ENCODE assay signal across 1 cellular context in the genomic region with DNA sequence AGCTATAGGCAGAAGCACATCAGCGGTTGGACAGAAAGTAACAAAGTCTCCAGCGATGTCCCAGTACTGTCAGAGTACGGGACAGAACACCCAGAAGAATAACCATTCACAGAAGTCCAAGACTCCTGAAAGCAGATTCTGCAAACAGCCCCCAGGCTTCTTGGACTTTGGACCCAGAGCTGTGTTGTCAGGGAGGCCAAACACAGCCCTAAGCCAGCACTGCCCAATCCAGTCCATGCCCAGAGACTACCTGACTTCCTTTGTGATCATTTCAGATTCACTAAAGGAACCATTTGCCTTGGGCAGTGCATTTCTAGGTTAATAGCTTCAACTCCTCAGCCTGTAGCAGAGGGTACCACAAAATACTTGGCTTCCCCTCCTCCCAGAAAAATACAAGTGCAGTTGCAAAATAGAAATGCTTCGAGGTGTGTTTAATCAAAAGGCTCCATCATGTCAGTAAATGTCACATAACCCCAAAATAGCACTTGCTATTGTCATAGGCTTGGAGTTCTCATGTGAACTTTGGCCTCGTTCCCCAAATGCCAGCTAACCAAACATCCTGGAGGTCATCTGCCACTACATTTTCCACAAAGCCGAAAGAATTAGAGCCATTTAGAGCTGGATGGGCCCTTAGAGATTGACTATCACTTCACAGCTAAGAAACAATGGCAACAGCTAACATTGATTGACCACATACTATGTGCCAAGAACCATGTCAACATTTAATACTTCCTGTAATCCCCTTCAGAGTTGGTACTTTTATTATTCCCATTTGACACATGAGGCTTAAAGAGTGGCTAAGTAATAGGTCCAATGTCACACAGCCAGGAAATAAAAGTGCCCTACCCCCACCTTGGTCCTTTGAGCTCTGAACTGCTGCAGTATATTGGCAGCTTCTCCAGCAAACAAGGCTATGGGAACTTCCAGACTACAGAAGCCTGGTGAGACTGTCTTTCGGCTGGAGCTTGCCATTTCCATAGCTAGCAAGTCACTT.
TF ChIP-seq lines count a peak whose summit lies in the region.

No MANE protein-coding gene starts in this region.

TF ChIP-seq in HepG2, 621 proteins besides CTCF, POLR2A, EP300 and RAD21 (continued from another document and continues in another):
- TF ChIP-seq ZNF562 (CRISPR knock-in tag; IDR thresholded peaks at IDR 0.05; ENCODE audit: borderline replicate concordance), result no peak
- TF ChIP-seq RFXAP (CRISPR knock-in tag; IDR thresholded peaks at IDR 0.05; ENCODE audit: borderline replicate concordance), result no peak
- no peak for TF ChIP-seq RFX1 (IDR thresholded peaks at IDR 0.05)
- no peak for TF ChIP-seq HNRNPH1 (optimal IDR thresholded peaks at IDR 0.05; ENCODE audit: low read depth, low read length)
- TF ChIP-seq, protein P1, sequence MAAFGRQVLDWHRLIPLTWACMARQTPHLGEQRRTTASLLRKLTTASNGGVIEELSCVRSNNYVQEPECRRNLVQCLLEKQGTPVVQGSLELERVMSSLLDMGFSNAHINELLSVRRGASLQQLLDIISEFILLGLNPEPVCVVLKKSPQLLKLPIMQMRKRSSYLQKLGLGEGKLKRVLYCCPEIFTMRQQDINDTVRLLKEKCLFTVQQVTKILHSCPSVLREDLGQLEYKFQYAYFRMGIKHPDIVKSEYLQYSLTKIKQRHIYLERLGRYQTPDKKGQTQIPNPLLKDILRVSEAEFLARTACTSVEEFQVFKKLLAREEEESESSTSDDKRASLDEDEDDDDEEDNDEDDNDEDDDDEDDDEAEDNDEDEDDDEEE (CRISPR knock-in tag; IDR thresholded peaks at IDR 0.05), result no peak
- TF ChIP-seq DR1 (CRISPR knock-in tag; IDR thresholded peaks at IDR 0.05), result no peak
- no peak for TF ChIP-seq RFXANK (CRISPR knock-in tag; IDR thresholded peaks at IDR 0.05)
- no peak for TF ChIP-seq CCDC6 (CRISPR knock-in tag; IDR thresholded peaks at IDR 0.05)
- TF ChIP-seq ELF1 (CRISPR knock-in tag; IDR thresholded peaks at IDR 0.05), result no peak
- TF ChIP-seq SOX5 (CRISPR knock-in tag; IDR thresholded peaks at IDR 0.05; ENCODE audit: borderline replicate concordance), result peak; percentile 87
- peak; percentile 83 for TF ChIP-seq PPARG (CRISPR knock-in tag; conservative IDR thresholded peaks at IDR 0.05)
- TF ChIP-seq ZNF33A (CRISPR knock-in tag; IDR thresholded peaks at IDR 0.05; ENCODE audit: borderline replicate concordance), result no peak
- TF ChIP-seq EHMT2 (IDR thresholded peaks at IDR 0.05; ENCODE audit: borderline replicate concordance, low read depth, low read length), result peak; percentile 68; the same call in 1 of the 2 replicates
- no peak; the same call in 1 of the 2 replicates for TF ChIP-seq KDM1A (CRISPR knock-in tag; IDR thresholded peaks at IDR 0.05)
- TF ChIP-seq, protein P2, sequence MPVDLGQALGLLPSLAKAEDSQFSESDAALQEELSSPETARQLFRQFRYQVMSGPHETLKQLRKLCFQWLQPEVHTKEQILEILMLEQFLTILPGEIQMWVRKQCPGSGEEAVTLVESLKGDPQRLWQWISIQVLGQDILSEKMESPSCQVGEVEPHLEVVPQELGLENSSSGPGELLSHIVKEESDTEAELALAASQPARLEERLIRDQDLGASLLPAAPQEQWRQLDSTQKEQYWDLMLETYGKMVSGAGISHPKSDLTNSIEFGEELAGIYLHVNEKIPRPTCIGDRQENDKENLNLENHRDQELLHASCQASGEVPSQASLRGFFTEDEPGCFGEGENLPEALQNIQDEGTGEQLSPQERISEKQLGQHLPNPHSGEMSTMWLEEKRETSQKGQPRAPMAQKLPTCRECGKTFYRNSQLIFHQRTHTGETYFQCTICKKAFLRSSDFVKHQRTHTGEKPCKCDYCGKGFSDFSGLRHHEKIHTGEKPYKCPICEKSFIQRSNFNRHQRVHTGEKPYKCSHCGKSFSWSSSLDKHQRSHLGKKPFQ (CRISPR knock-in tag; IDR thresholded peaks at IDR 0.05; ENCODE audit: insufficient replicate concordance), result no peak
- TF ChIP-seq KLF16 (CRISPR knock-in tag; IDR thresholded peaks at IDR 0.05), result no peak
- TF ChIP-seq, protein P3, sequence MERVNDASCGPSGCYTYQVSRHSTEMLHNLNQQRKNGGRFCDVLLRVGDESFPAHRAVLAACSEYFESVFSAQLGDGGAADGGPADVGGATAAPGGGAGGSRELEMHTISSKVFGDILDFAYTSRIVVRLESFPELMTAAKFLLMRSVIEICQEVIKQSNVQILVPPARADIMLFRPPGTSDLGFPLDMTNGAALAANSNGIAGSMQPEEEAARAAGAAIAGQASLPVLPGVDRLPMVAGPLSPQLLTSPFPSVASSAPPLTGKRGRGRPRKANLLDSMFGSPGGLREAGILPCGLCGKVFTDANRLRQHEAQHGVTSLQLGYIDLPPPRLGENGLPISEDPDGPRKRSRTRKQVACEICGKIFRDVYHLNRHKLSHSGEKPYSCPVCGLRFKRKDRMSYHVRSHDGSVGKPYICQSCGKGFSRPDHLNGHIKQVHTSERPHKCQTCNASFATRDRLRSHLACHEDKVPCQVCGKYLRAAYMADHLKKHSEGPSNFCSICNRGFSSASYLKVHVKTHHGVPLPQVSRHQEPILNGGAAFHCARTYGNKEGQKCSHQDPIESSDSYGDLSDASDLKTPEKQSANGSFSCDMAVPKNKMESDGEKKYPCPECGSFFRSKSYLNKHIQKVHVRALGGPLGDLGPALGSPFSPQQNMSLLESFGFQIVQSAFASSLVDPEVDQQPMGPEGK (CRISPR knock-in tag; IDR thresholded peaks at IDR 0.05), result 0 out of 2 replicates have a peak, but pooled peaks have one; percentile 24
- no peak for TF ChIP-seq ZMYM2 (CRISPR knock-in tag; IDR thresholded peaks at IDR 0.05)
- TF ChIP-seq, protein P4, sequence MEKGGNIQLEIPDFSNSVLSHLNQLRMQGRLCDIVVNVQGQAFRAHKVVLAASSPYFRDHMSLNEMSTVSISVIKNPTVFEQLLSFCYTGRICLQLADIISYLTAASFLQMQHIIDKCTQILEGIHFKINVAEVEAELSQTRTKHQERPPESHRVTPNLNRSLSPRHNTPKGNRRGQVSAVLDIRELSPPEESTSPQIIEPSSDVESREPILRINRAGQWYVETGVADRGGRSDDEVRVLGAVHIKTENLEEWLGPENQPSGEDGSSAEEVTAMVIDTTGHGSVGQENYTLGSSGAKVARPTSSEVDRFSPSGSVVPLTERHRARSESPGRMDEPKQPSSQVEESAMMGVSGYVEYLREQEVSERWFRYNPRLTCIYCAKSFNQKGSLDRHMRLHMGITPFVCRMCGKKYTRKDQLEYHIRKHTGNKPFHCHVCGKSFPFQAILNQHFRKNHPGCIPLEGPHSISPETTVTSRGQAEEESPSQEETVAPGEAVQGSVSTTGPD (CRISPR knock-in tag; IDR thresholded peaks at IDR 0.05), result peak; percentile 70; the same call in 1 of the 2 replicates
- TF ChIP-seq SMAD3 (CRISPR knock-in tag; IDR thresholded peaks at IDR 0.05), result no peak
- TF ChIP-seq ZNF547 (CRISPR knock-in tag; IDR thresholded peaks at IDR 0.05), result no peak
- TF ChIP-seq ZKSCAN8 (CRISPR knock-in tag; IDR thresholded peaks at IDR 0.05; ENCODE audit: borderline replicate concordance), result no peak
- no peak for TF ChIP-seq ZNF282 (IDR thresholded peaks at IDR 0.05; ENCODE audit: partially characterized antibody)
- peak; percentile 44 for TF ChIP-seq PRPF4 (IDR thresholded peaks at IDR 0.05; ENCODE audit: low read depth, low read length, poor library complexity, severe bottlenecking)
- TF ChIP-seq, protein P5, sequence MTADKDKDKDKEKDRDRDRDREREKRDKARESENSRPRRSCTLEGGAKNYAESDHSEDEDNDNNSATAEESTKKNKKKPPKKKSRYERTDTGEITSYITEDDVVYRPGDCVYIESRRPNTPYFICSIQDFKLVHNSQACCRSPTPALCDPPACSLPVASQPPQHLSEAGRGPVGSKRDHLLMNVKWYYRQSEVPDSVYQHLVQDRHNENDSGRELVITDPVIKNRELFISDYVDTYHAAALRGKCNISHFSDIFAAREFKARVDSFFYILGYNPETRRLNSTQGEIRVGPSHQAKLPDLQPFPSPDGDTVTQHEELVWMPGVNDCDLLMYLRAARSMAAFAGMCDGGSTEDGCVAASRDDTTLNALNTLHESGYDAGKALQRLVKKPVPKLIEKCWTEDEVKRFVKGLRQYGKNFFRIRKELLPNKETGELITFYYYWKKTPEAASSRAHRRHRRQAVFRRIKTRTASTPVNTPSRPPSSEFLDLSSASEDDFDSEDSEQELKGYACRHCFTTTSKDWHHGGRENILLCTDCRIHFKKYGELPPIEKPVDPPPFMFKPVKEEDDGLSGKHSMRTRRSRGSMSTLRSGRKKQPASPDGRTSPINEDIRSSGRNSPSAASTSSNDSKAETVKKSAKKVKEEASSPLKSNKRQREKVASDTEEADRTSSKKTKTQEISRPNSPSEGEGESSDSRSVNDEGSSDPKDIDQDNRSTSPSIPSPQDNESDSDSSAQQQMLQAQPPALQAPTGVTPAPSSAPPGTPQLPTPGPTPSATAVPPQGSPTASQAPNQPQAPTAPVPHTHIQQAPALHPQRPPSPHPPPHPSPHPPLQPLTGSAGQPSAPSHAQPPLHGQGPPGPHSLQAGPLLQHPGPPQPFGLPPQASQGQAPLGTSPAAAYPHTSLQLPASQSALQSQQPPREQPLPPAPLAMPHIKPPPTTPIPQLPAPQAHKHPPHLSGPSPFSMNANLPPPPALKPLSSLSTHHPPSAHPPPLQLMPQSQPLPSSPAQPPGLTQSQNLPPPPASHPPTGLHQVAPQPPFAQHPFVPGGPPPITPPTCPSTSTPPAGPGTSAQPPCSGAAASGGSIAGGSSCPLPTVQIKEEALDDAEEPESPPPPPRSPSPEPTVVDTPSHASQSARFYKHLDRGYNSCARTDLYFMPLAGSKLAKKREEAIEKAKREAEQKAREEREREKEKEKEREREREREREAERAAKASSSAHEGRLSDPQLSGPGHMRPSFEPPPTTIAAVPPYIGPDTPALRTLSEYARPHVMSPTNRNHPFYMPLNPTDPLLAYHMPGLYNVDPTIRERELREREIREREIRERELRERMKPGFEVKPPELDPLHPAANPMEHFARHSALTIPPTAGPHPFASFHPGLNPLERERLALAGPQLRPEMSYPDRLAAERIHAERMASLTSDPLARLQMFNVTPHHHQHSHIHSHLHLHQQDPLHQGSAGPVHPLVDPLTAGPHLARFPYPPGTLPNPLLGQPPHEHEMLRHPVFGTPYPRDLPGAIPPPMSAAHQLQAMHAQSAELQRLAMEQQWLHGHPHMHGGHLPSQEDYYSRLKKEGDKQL (CRISPR knock-in tag; IDR thresholded peaks at IDR 0.05; ENCODE audit: low read depth), result peak; percentile 24; the same call in 1 of the 2 replicates
- TF ChIP-seq, protein P6, sequence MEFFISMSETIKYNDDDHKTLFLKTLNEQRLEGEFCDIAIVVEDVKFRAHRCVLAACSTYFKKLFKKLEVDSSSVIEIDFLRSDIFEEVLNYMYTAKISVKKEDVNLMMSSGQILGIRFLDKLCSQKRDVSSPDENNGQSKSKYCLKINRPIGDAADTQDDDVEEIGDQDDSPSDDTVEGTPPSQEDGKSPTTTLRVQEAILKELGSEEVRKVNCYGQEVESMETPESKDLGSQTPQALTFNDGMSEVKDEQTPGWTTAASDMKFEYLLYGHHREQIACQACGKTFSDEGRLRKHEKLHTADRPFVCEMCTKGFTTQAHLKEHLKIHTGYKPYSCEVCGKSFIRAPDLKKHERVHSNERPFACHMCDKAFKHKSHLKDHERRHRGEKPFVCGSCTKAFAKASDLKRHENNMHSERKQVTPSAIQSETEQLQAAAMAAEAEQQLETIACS (CRISPR knock-in tag; IDR thresholded peaks at IDR 0.05), result no peak
- no peak for TF ChIP-seq U2AF2 (IDR thresholded peaks at IDR 0.05; ENCODE audit: low read depth, low read length)
- no peak for TF ChIP-seq GABPA (IDR thresholded peaks at IDR 0.05; ENCODE audit: low read depth, low read length)
- no peak for TF ChIP-seq GABPA (CRISPR knock-in tag; IDR thresholded peaks at IDR 0.05; ENCODE audit: low read depth)
- TF ChIP-seq, protein P7, sequence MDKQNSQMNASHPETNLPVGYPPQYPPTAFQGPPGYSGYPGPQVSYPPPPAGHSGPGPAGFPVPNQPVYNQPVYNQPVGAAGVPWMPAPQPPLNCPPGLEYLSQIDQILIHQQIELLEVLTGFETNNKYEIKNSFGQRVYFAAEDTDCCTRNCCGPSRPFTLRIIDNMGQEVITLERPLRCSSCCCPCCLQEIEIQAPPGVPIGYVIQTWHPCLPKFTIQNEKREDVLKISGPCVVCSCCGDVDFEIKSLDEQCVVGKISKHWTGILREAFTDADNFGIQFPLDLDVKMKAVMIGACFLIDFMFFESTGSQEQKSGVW (CRISPR knock-in tag; IDR thresholded peaks at IDR 0.05; ENCODE audit: borderline replicate concordance), result no peak
- peak; percentile 85 for TF ChIP-seq LCORL (IDR thresholded peaks at IDR 0.05)
- peak; percentile 45; the same call in 1 of the 2 replicates for TF ChIP-seq LCORL (CRISPR knock-in tag; IDR thresholded peaks at IDR 0.05)
- TF ChIP-seq ZNF460 (CRISPR knock-in tag; IDR thresholded peaks at IDR 0.05; ENCODE audit: borderline replicate concordance), result no peak
- no peak for TF ChIP-seq ATAD3A (CRISPR knock-in tag; IDR thresholded peaks at IDR 0.05)
- TF ChIP-seq KLF11 (CRISPR knock-in tag; IDR thresholded peaks at IDR 0.05), result no peak; the same call in 1 of the 2 replicates
- TF ChIP-seq MIXL1 (CRISPR knock-in tag; IDR thresholded peaks at IDR 0.05), result no peak; the same call in 1 of the 2 replicates
- TF ChIP-seq ZNF335 (CRISPR knock-in tag; IDR thresholded peaks at IDR 0.05), result 0 out of 2 replicates have a peak, but pooled peaks have one; percentile 66
- peak; percentile 43; the same call in 1 of the 2 replicates for TF ChIP-seq HDAC2 (CRISPR knock-in tag; IDR thresholded peaks at IDR 0.05)
- TF ChIP-seq SALL2 (CRISPR knock-in tag; IDR thresholded peaks at IDR 0.05), result no peak
- TF ChIP-seq, protein P8, sequence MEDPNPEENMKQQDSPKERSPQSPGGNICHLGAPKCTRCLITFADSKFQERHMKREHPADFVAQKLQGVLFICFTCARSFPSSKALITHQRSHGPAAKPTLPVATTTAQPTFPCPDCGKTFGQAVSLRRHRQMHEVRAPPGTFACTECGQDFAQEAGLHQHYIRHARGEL (CRISPR knock-in tag; IDR thresholded peaks at IDR 0.05), result no peak
- no peak for TF ChIP-seq SP140L (CRISPR knock-in tag; IDR thresholded peaks at IDR 0.05; ENCODE audit: borderline replicate concordance)
